In genomic region chr12:57309420-57309819, GRCh38 we compare ENCODE assay signal across 16 cellular contexts. TPM values are rescaled to one million over a fixed set of nuclear protein-coding genes. Genes with fewer than 3 reads are reported as not detected.
DNase-seq lines count a peak whose midpoint lies in the region; ATAC-seq, FAIRE-seq and TF ChIP-seq lines count a peak whose summit lies in the region.
"Had no signal": no experiment of that assay in that cellular context is flagged by ENCODE, and none has a peak within 500 bp of the region (broad histone marks: within the 10 kb centered on the region; RNA-seq: fewer than 3 reads in every experiment).

No MANE protein-coding gene starts in this region.

- 45 to 58% methylated on average over 2 of the region's 2 CpGs for WGBS in pancreas, 2 donors

- H2AFZ ChIP-seq in PC-3 (ENCODE audit: low read length) (no peak overlapping the region), endothelial cell of umbilical vein (ENCODE audit: low read depth, low read length) (peak overlapping the region; percentile 58)

- H3K36me3 ChIP-seq in PC-3 (ENCODE audit: low read depth, low read length): no peaks in the 10 kb centered on the region
- H3K36me3 ChIP-seq in endothelial cell of umbilical vein (ENCODE audit: control insufficient read depth in 2 of 2, extremely low read depth in 1 of 2, insufficient read depth in 2 of 2, low read length in 2 of 2): no peaks in the 10 kb centered on the region
- peaks cover 0 to 7% (median 4%) of the 10 kb centered on the region in 3 donors for H3K36me3 ChIP-seq in pancreas

- dilution Hi-C loops in endothelial cell of umbilical vein (cut with MboI; ENCODE audit: extremely low pct_ligation_motif_present, low sequenced_read_pairs): no loop called here

- no peaks in the 10 kb centered on the region for H3K9me1 ChIP-seq in endothelial cell of umbilical vein (replicated peaks; ENCODE audit: control insufficient read depth, extremely low read depth, insufficient read depth, low read length)

- DNase-seq in ELR (ENCODE audit: low read depth): peak; percentile 74
- DNase-seq in PC-3: peak; percentile 84
- DNase-seq in endothelial cell of umbilical vein (ENCODE audit: low read depth, low spot score): peak; percentile 48
- no peak for DNase-seq in pancreas
- no peak for DNase-seq in 8988T
- no peak for DNase-seq in NOMO-1 treated with dmso at 0.1 percent for 144 hours (lab: John Stamatoyannopoulos, UW; ENCODE audit: unreplicated experiment)
- DNase-seq in activated CD8-positive, alpha-beta T cell treated with anti-CD3 and anti-CD28 coated beads, Interleukin-2, amount 10 ng/mL, durations not matched to agents 7 days and 5 days: no peak
- DNase-seq in middle frontal gyrus (ENCODE audit: extremely low spot score, low spot score): no peak
- DNase-seq: activated CD4-positive, alpha-beta T cell treated with anti-CD3 and anti-CD28 coated beads for 4 hours; activated naive CD4-positive, alpha-beta T cell treated with anti-CD3 and anti-CD28 coated beads, Interleukin-2, amount 50 U/mL, for 16 hours; DMS153; erythroblast; left ventricle myocardium superior; NCI-H226 had no signal

- no peak for TF ChIP-seq CTCF in PC-3 (conservative IDR thresholded peaks at IDR 0.05; ENCODE audit: low read depth, low read length)
- no peak for TF ChIP-seq CTCF in endothelial cell of umbilical vein (IDR thresholded peaks at IDR 0.05; ENCODE audit: extremely low read depth in 1 of 2, insufficient read depth in 1 of 2, low read depth in 1 of 2, low read length in 2 of 2)
- no peak for TF ChIP-seq CTCF in pancreas (IDR thresholded peaks at IDR 0.05)

- H3K36me3 Mint-ChIP-seq in activated CD8-positive, alpha-beta T cell treated with anti-CD3 and anti-CD28 coated beads, Interleukin-2, amount 10 ng/mL, durations not matched to agents 7 days and 5 days (ENCODE audit: low read depth): peaks cover 23% of the 10 kb centered on the region

- H3K9ac ChIP-seq in PC-3 (ENCODE audit: low read length) (peak overlapping the region; percentile 52), endothelial cell of umbilical vein (replicated peaks; ENCODE audit: extremely low read depth, insufficient read depth, low read length) (no peak overlapping the region)

- H4K20me1 ChIP-seq in PC-3 (ENCODE audit: low read length): no peaks in the 10 kb centered on the region
- H4K20me1 ChIP-seq in endothelial cell of umbilical vein (replicated peaks; ENCODE audit: control insufficient read depth, extremely low read depth, insufficient read depth, low read length): no peaks in the 10 kb centered on the region

- H3K4me3 ChIP-seq in PC-3 (ENCODE audit: low read length) (peak overlapping the region; percentile 31; the same call in 1 of the 2 replicates), endothelial cell of umbilical vein (replicated peaks in 1 of 3; ENCODE audit: insufficient read depth in 1 of 3, low read depth in 1 of 3, low read length in 3 of 3) (no peak overlapping the region), pancreas (no peak overlapping the region)
- H3K4me3 ChIP-seq: K562, SJSA1 had no signal

- TF ChIP-seq POLR2A in endothelial cell of umbilical vein (IDR thresholded peaks at IDR 0.05; ENCODE audit: low read depth, low read length): no peak

- peaks cover 9% of the 10 kb centered on the region for H3F3A ChIP-seq in PC-3 (ENCODE audit: low read length, unreplicated experiment)

- intact Hi-C loops in PC-3 (cut with micrococcal nuclease): loop anchor here (1.0 kb wide), 1 partner anchor 80 kb away; no protein-coding TSS in a partner anchor
- intact Hi-C loops in endothelial cell of umbilical vein (cut with micrococcal nuclease): loop anchor here (5.0 kb wide), 1 partner anchor 123 kb away; the partner anchor contains the start of genes INHBC and R3HDM2
- intact Hi-C loops in pancreas (cut with DNase I): loop anchor here (5.0 to 10.0 kb wide), 2 partner anchors 143 to 145 kb away; partner anchors contain the start of genes GLI1 (in 1 of the 3) and INHBE (in 1 of the 3)

- H3K27me3 Mint-ChIP-seq in activated CD8-positive, alpha-beta T cell treated with anti-CD3 and anti-CD28 coated beads, Interleukin-2, amount 10 ng/mL, durations not matched to agents 7 days and 5 days (ENCODE audit: low read depth): no peaks in the 10 kb centered on the region

- no peak overlapping the region for H3K4me3 Mint-ChIP-seq in activated CD8-positive, alpha-beta T cell treated with anti-CD3 and anti-CD28 coated beads, Interleukin-2, amount 10 ng/mL, durations not matched to agents 7 days and 5 days

- peak overlapping the region; percentile 72 for H3K4me2 ChIP-seq in PC-3 (ENCODE audit: low read length)
- H3K4me2 ChIP-seq in endothelial cell of umbilical vein (ENCODE audit: insufficient read depth, low read length): no peak overlapping the region

- H3K27ac Mint-ChIP-seq in activated CD8-positive, alpha-beta T cell treated with anti-CD3 and anti-CD28 coated beads, Interleukin-2, amount 10 ng/mL, durations not matched to agents 7 days and 5 days: no peak overlapping the region

- FAIRE-seq in endothelial cell of umbilical vein (lab: Jason Lieb, UNC) (peak; percentile 75), pancreas (lab: Jason Lieb, UNC) (peak; percentile 34)
- FAIRE-seq: K562 had no signal

- CTCF ChIA-PET in PC-3 (lab: Charles Lee): interaction anchor here (0.5 to 3.9 kb wide), 4 partner anchors 79 to 150 kb away, joined by 3 to 75 read pairs (median 8); partner anchors contain the start of gene GLI1
- CTCF ChIA-PET in endothelial cell of umbilical vein (lab: Charles Lee): interaction anchor here (1.0 to 8.7 kb wide), 13 partner anchors 9 to 149 kb away, joined by 3 to 394 read pairs (median 4); partner anchors contain the start of genes GLI1 and INHBE
- CTCF ChIA-PET in activated CD8-positive, alpha-beta T cell treated with anti-CD3 and anti-CD28 coated beads, Interleukin-2, amount 10 ng/mL, durations not matched to agents 7 days and 5 days (lab: Charles Lee): interaction anchor here (0.7 to 7.4 kb wide), 4 partner anchors 17 to 155 kb away, joined by 3 to 145 read pairs (median 3); partner anchors contain the start of gene INHBE

- no TSS peak for BruUV-seq in PC-3 (replicated peaks; lab: Mats Ljungman, UMichigan)
- BruUV-seq in endothelial cell of umbilical vein (replicated peaks; lab: Mats Ljungman, UMichigan): no TSS peak

- POLR2A ChIA-PET in PC-3 (lab: Charles Lee; ENCODE audit: unreplicated experiment) (interaction anchor here (0.6 kb wide), 2 partner anchors 143 to 202 kb away, joined by 3 to 5 read pairs; no protein-coding TSS in a partner anchor), endothelial cell of umbilical vein (lab: Charles Lee) (no interaction called here)
- POLR2A ChIA-PET in activated CD8-positive, alpha-beta T cell treated with anti-CD3 and anti-CD28 coated beads, Interleukin-2, amount 10 ng/mL, durations not matched to agents 7 days and 5 days (lab: Charles Lee): no interaction called here

- H3K9me3 Mint-ChIP-seq in activated CD8-positive, alpha-beta T cell treated with anti-CD3 and anti-CD28 coated beads, Interleukin-2, amount 10 ng/mL, durations not matched to agents 7 days and 5 days (ENCODE audit: insufficient read depth): no peaks in the 10 kb centered on the region

- H3K9me3 ChIP-seq in PC-3 (ENCODE audit: low read length) (no peaks in the 10 kb centered on the region), endothelial cell of umbilical vein (replicated peaks; ENCODE audit: control insufficient read depth, insufficient read depth, low read length) (no peaks in the 10 kb centered on the region), pancreas (no peaks in the 10 kb centered on the region)
- H3K9me3 ChIP-seq: SJSA1 had no signal

- H3K27me3 ChIP-seq in PC-3 (ENCODE audit: low read length): no peaks in the 10 kb centered on the region
- no peaks in the 10 kb centered on the region for H3K27me3 ChIP-seq in endothelial cell of umbilical vein (ENCODE audit: control insufficient read depth in 2 of 2, insufficient read depth in 2 of 2, low read length in 2 of 2)
- no peaks in the 10 kb centered on the region for H3K27me3 ChIP-seq in pancreas
- H3K27me3 ChIP-seq: SJSA1 had no signal

- peaks cover 30% of the 10 kb centered on the region for H3K4me1 ChIP-seq in PC-3 (ENCODE audit: insufficient read depth, low read length)
- peaks cover 14% of the 10 kb centered on the region for H3K4me1 ChIP-seq in endothelial cell of umbilical vein (ENCODE audit: control insufficient read depth, extremely low read depth, insufficient read depth, low read length)
- no peaks in the 10 kb centered on the region for H3K4me1 ChIP-seq in pancreas

- peak overlapping the region; percentile 84 for H3K27ac ChIP-seq in PC-3 (ENCODE audit: low read length)
- peak overlapping the region; percentile 28 for H3K27ac ChIP-seq in endothelial cell of umbilical vein (ENCODE audit: insufficient read depth, low read depth, low read length)
- H3K27ac ChIP-seq in pancreas: no peak overlapping the region
- H3K27ac ChIP-seq: SJSA1 had no signal

- ATAC-seq in PC-3 (peak; percentile 89), pancreas (peak in 1 of 4 donors; percentile 48)
- ATAC-seq in activated CD8-positive, alpha-beta T cell treated with anti-CD3 and anti-CD28 coated beads, Interleukin-2, amount 10 ng/mL, durations not matched to agents 7 days and 5 days: no peak
- ATAC-seq: K562, left ventricle myocardium superior had no signal

- H3K79me2 ChIP-seq in PC-3 (ENCODE audit: low read length) (no peaks in the 10 kb centered on the region), endothelial cell of umbilical vein (ENCODE audit: control insufficient read depth, insufficient read depth, low read length) (no peaks in the 10 kb centered on the region)

- H3K9me2 ChIP-seq in PC-3 (replicated peaks; ENCODE audit: low read length): no peaks in the 10 kb centered on the region

- H3K4me1 Mint-ChIP-seq in activated CD8-positive, alpha-beta T cell treated with anti-CD3 and anti-CD28 coated beads, Interleukin-2, amount 10 ng/mL, durations not matched to agents 7 days and 5 days (ENCODE audit: low read depth): peaks cover 10% of the 10 kb centered on the region

TF ChIP-seq in endothelial cell of umbilical vein, 7 proteins besides CTCF, POLR2A, EP300 and RAD21 (continues in another document):
- TF ChIP-seq POLR2AphosphoS5 (IDR thresholded peaks at IDR 0.05; ENCODE audit: insufficient read depth, low read depth, low read length) (no peak), EZH2 (IDR thresholded peaks at IDR 0.05; ENCODE audit: borderline replicate concordance, low read depth, low read length, severe bottlenecking) (no peak)

RNA-seq across cellular contexts. Expression of gene STAC3, which starts 58.4 kb away (rescaled TPM):
- total RNA-seq in PC-3 (2014; rRNA removed) (1.4 and 1.8 TPM in 2 replicates), endothelial cell of umbilical vein (0.55 and 1.0 TPM in 2 replicates), pancreas (1 to 10 TPM in 2 of 6 donors, under 1 TPM in 4; 0.46 to 2.1 (median 0.76) TPM)
- polyA plus RNA-seq in endothelial cell of umbilical vein (0.08 and 0.36 TPM in 2 replicates), pancreas (1 to 10 TPM; 2.5 to 3.0 TPM)
- polyA plus RNA-seq in endothelial cell of umbilical vein (2011; cell fraction: cytosol; rRNA removed): 0.18 and 0.35 TPM in 2 replicates
- 1.6 and 2.2 TPM in 2 replicates for polyA plus RNA-seq in endothelial cell of umbilical vein (2011; cell fraction: nucleus; rRNA removed)
- 0.60 TPM in 2 replicates for polyA plus RNA-seq in endothelial cell of umbilical vein (2012)
- not detected in 2 replicates for polyA minus RNA-seq in endothelial cell of umbilical vein
- polyA minus RNA-seq in endothelial cell of umbilical vein (2011; cell fraction: cytosol; rRNA and poly(A)+ RNA removed): not detected
- polyA minus RNA-seq in endothelial cell of umbilical vein (2011; cell fraction: nucleus; rRNA and poly(A)+ RNA removed): 1.4 and 1.6 TPM in 2 replicates
- 1 to 10 TPM; 7.5 to 9.9 TPM for total RNA-seq in activated CD8-positive, alpha-beta T cell treated with anti-CD3 and anti-CD28 coated beads, Interleukin-2, amount 10 ng/mL, durations not matched to agents 7 days and 5 days

Comparison
In these comparisons a context has a peak if more than half of its experiments do, and no peak if none do; other contexts are left out.
1. DNase-seq: peak in ELR (single experiment), PC-3 (single experiment) and endothelial cell of umbilical vein (single experiment); none in pancreas (0 of 6), 8988T (single experiment), NOMO-1 treated with dmso at 0.1 percent for 144 hours (single experiment), activated CD8-positive, alpha-beta T cell treated with anti-CD3 and anti-CD28 coated beads, Interleukin-2, amount 10 ng/mL, durations not matched to agents 7 days and 5 days (single experiment) and middle frontal gyrus (single experiment).
2. H3K27ac ChIP-seq: peak in PC-3 (single experiment) and endothelial cell of umbilical vein (single experiment); none in pancreas (0 of 4).